Comparison of ENCODE assay signal across 21 cellular contexts in the genomic region with DNA sequence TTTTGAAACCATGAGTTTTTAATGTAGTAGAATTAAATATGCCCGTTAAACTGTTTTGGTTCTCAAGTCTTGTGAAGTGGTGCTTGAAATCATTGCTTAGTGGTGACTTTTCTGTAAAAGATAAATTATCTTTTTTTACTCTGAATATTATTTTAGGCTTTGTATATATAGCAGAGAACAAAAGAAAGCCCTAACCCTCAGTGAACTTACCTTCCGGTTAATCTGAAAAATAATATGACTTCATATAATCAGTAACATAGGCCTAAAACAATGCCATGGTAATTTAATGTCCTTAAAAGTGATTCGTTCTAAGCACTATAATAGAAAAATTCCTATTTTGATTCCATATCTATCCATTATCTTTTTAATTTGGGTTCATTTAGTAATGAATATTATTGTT. TPM values are rescaled to one million over a fixed set of nuclear protein-coding genes. Genes with fewer than 3 reads are reported as not detected.
A peak's percentile ranks its signal among the peaks of the same experiment; 100 is the strongest.
DNase-seq lines count a peak whose midpoint lies in the region; ATAC-seq, FAIRE-seq and TF ChIP-seq lines count a peak whose summit lies in the region.
"Had no signal": no experiment of that assay in that cellular context is flagged by ENCODE, and none has a peak within 500 bp of the region (broad histone marks: within the 10 kb centered on the region; RNA-seq: fewer than 3 reads in every experiment).

No MANE protein-coding gene starts in this region.

- H3K4me1 Mint-ChIP-seq in Caco-2 (ENCODE audit: low read depth, unreplicated experiment): no peaks in the 10 kb centered on the region
- H3K4me1 Mint-ChIP-seq: H9 had no signal

- WGBS in pancreas, 2 donors: 88 to 92% methylated on average over 3 of the region's 3 CpGs

- H3K4me1 ChIP-seq in pancreas (peaks cover 0 to 9% (median 6%) of the 10 kb centered on the region in 3 donors), Caco-2 (no peaks in the 10 kb centered on the region)
- H3K4me1 ChIP-seq: BLaER1 had no signal

- FAIRE-seq in islet of Langerhans (lab: Jason Lieb, UNC) (peak; percentile 51), pancreas (lab: Jason Lieb, UNC) (peak; percentile 32)
- FAIRE-seq: GM12892, GM19239, H1 had no signal

- H3K36me3 Mint-ChIP-seq in Caco-2 (ENCODE audit: insufficient read depth, unreplicated experiment): no peaks in the 10 kb centered on the region

- DNase-seq in dermis blood vessel endothelial cell: peak; percentile 66
- DNase-seq in pancreas: no peak
- no peak for DNase-seq in H4 (ENCODE audit: low spot score)
- no peak for DNase-seq in Caco-2
- no peak for DNase-seq in stimulated activated CD4-positive, alpha-beta T cell treated with anti-CD3 and anti-CD28 coated beads, Interleukin-12 subunit alpha, Interleukin-12 subunit beta, amount 100 ng/mL, for 4 hours
- DNase-seq: Calu3; CD4-positive, alpha-beta T cell; CD8-positive, alpha-beta memory T cell; DMS53; DMS79 treated with DMSO at 0.1 percent for 48 hours; GF-D8; GM23248; H9 had no signal

- no TSS peak for BruUV-seq in Caco-2 (replicated peaks; lab: Mats Ljungman, UMichigan)

- no peak overlapping the region for H3K27ac ChIP-seq in pancreas
- H3K27ac ChIP-seq: BLaER1, GM23248 had no signal

- CTCF ChIA-PET in Caco-2 (lab: Charles Lee): no interaction called here

- H3K27me3 Mint-ChIP-seq in Caco-2 (ENCODE audit: insufficient read depth, unreplicated experiment): no peaks in the 10 kb centered on the region
- H3K27me3 Mint-ChIP-seq: B cell; CD4-positive, alpha-beta T cell; CD8-positive, alpha-beta memory T cell had no signal

- POLR2A ChIA-PET in Caco-2 (lab: Charles Lee): no interaction called here

- H3K9me3 ChIP-seq in pancreas (no peaks in the 10 kb centered on the region), Caco-2 (no peaks in the 10 kb centered on the region)

- H3K4me3 ChIP-seq in pancreas (no peak overlapping the region), Caco-2 (ENCODE audit: low read depth, low read length) (no peak overlapping the region)
- H3K4me3 ChIP-seq: BLaER1, GM23248 had no signal

- H3K36me3 ChIP-seq in pancreas (no peaks in the 10 kb centered on the region), Caco-2 (ENCODE audit: control insufficient read depth, insufficient read depth, low read length) (no peaks in the 10 kb centered on the region)

- peaks cover 10% of the 10 kb centered on the region for H3K9me3 Mint-ChIP-seq in Caco-2 (ENCODE audit: unreplicated experiment)
- H3K9me3 Mint-ChIP-seq: CD8-positive, alpha-beta memory T cell; H9 had no signal

- intact Hi-C loops in pancreas (cut with DNase I) (no loop called here), Caco-2 (cut with micrococcal nuclease; ENCODE audit: unreplicated experiment) (no loop called here)

- H3K27me3 ChIP-seq in pancreas (no peaks in the 10 kb centered on the region), Caco-2 (replicated peaks; ENCODE audit: control insufficient read depth, insufficient read depth, low read length) (no peaks in the 10 kb centered on the region)
- H3K27me3 ChIP-seq: BLaER1 had no signal

- no peak for ATAC-seq in pancreas
- ATAC-seq: HCT116 had no signal

- H3K27ac Mint-ChIP-seq in Caco-2 (ENCODE audit: unreplicated experiment): no peak overlapping the region
- H3K27ac Mint-ChIP-seq: B cell; CD14-positive monocyte; CD4-positive, alpha-beta T cell; CD8-positive, alpha-beta memory T cell; H9 had no signal

- no peak overlapping the region for H3K4me3 Mint-ChIP-seq in Caco-2 (ENCODE audit: unreplicated experiment)
- H3K4me3 Mint-ChIP-seq: B cell; CD14-positive monocyte; CD4-positive, alpha-beta T cell; CD8-positive, alpha-beta memory T cell; H9 had no signal

- TF ChIP-seq CTCF in pancreas (IDR thresholded peaks at IDR 0.05) (no peak), Caco-2 (IDR thresholded peaks at IDR 0.05; ENCODE audit: insufficient read depth in 1 of 2, low read depth in 1 of 2, low read length in 1 of 2, severe bottlenecking in 1 of 2, unreplicated experiment in 1 of 2) (no peak)

RNA-seq across cellular contexts. Expression of a gene that starts 21.8 kb away (rescaled TPM):
- total RNA-seq in dermis blood vessel endothelial cell (50.0 and 64.3 TPM in 2 replicates), pancreas (10 to 100 TPM; 35.0 to 60.4 (median 46.8) TPM), Caco-2 (2022) (73.8 and 79.4 TPM in 2 replicates)
- 10 to 100 TPM; 17.8 to 26.8 TPM for polyA plus RNA-seq in pancreas
- 15.8 and 17.3 TPM in 2 replicates for total RNA-seq in H4 (2014; rRNA removed; shearing (Covaris generic))
